14 cellular contexts compared by ENCODE assay signal in the genomic region with DNA sequence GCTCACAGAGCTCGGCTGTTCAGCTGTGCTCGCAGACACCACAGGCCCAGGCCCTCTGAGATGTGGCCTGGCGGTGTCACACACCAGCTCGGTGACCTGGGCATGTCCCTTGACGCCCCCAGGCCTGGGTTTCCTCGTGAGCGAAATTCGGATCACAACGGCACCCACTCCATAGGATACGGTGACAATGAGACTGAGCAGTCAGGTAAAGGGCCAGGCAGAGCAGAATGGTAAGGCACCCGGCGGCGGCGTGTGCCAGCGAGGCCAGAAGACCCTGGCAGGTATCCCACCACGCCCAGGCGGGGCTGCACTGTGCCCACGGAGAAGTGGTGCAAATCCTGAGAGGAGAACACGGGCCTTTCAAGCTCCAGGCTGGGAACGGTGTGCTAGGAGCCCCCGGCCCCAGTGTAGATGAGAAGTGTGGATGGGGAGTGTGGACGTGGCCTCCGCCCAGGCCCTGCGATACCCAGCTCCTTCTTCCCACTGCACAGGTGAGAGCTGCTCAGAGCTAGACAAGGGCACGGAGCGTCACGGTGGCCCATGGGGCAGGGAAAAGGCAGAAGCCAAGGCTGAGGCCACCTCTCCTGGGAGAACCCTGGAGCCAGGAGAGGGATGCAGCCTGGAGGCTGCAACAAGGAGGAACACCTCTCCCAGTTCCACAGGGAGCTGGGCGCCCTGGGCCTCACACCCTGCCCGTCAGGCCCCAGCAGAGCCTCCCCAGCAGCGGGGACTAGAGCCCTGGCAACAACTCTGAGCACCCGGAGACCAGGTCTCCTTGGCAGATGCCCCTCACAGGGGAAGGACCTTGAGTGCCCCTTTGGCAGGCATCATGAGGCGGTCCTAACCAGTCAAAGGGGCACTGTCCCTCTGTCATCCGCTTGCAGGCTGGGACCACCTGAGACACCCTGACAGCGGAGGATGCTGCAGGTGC.
DNase-seq lines count a peak whose midpoint lies in the region; ATAC-seq, FAIRE-seq and TF ChIP-seq lines count a peak whose summit lies in the region.
"Had no signal": no experiment of that assay in that cellular context is flagged by ENCODE, and none has a peak within 500 bp of the region (broad histone marks: within the 10 kb centered on the region; RNA-seq: fewer than 3 reads in every experiment).

No MANE protein-coding gene starts in this region.

- 93% methylated on average over 34 of the region's 34 CpGs for WGBS in right cardiac atrium
- WGBS in spleen, 5 donors, result 91 to 95% (median 93%) methylated on average over 16 to 34 of the region's 34 CpGs

- TF ChIP-seq CTCF in D721Med (IDR thresholded peaks at IDR 0.05; ENCODE audit: insufficient read depth, missing control alignments), result no peak
- no peak for TF ChIP-seq CTCF in VCaP (conservative IDR thresholded peaks at IDR 0.05)
- no peak for TF ChIP-seq CTCF in spleen (IDR thresholded peaks at IDR 0.05 in 8 of 11, conservative IDR thresholded peaks at IDR 0.05 in 3 of 11)
- no peak for TF ChIP-seq CTCF in GM13977 (IDR thresholded peaks at IDR 0.05; ENCODE audit: extremely low read depth, insufficient read depth, missing control alignments)

- intact Hi-C loops in right cardiac atrium (cut with DNase I) (no loop called here), spleen (cut with DNase I; ENCODE audit: low total_unique reads) (no loop called here)

- no peak for TF ChIP-seq POLR2A in spleen (IDR thresholded peaks at IDR 0.05)

- no peak overlapping the region for H3K4me3 ChIP-seq in right cardiac atrium (ENCODE audit: low read length)
- H3K4me3 ChIP-seq in spleen, result no peak overlapping the region
- H3K4me3 ChIP-seq: ascending aorta, heart right ventricle had no signal

- ATAC-seq in right cardiac atrium, result no peak

- H3K27me3 ChIP-seq in right cardiac atrium (ENCODE audit: control insufficient read depth, insufficient read depth) (no peaks in the 10 kb centered on the region), spleen (replicated peaks in 1 of 7) (no peaks in the 10 kb centered on the region)
- H3K27me3 ChIP-seq: ascending aorta, heart right ventricle had no signal

- H3K4me1 ChIP-seq in right cardiac atrium (ENCODE audit: control insufficient read depth, insufficient read depth, low read length) (no peaks in the 10 kb centered on the region), spleen (peaks cover 0 to 36% (median 20%) of the 10 kb centered on the region in 6 donors)

- in situ Hi-C loops in GM13977 (cut with MboI; ENCODE audit: low pct_unique_long_range_greater_than_20kb, low sequenced_read_pairs, unreplicated experiment), result no loop called here

- peaks cover 0 to 49% (median 12%) of the 10 kb centered on the region in 6 donors for H3K36me3 ChIP-seq in spleen

- H3K27ac ChIP-seq in VCaP (peak overlapping the region; percentile 27), right cardiac atrium (ENCODE audit: low read length) (no peak overlapping the region), spleen (no peak overlapping the region)
- H3K27ac ChIP-seq: ascending aorta, heart right ventricle had no signal

- DNase-seq in D721Med (ENCODE audit: insufficient read length, low spot score) (peak; percentile 11), right cardiac atrium (peak; percentile 6 to 48 (median 48)), spleen (peak; percentile 64), RKO (ENCODE audit: low spot score) (no peak), GM13977 (ENCODE audit: low spot score) (no peak)
- no peak for DNase-seq in activated CD4-positive, CD25-positive, alpha-beta regulatory T cell treated with anti-CD3 and anti-CD28 coated beads, Interleukin-2, amount 50 U/mL, for 72 hours
- DNase-seq: activated CD4-positive, alpha-beta T cell treated with anti-CD3 and anti-CD28 coated beads, Interleukin-2, amount 10 ng/mL, durations not matched to agents 24 days and 14 days; endodermal cell; immature natural killer cell; stimulated activated CD8-positive, alpha-beta memory T cell treated with anti-CD3 and anti-CD28 coated beads, Interleukin-4, amount 100 ng/mL, for 48 hours had no signal

- no peak for FAIRE-seq in D721Med (lab: Jason Lieb, UNC)
- FAIRE-seq: TTC549 had no signal

- H3K9me3 ChIP-seq in right cardiac atrium (ENCODE audit: control insufficient read depth, low read length) (no peaks in the 10 kb centered on the region), spleen (no peaks in the 10 kb centered on the region)
- H3K9me3 ChIP-seq: ascending aorta, heart right ventricle had no signal

Comparison
In these comparisons a context has a peak if more than half of its experiments do, and no peak if none do; other contexts are left out.
1. DNase-seq: peak in D721Med (single experiment), right cardiac atrium (3 of 3) and spleen (single experiment); none in RKO (single experiment), GM13977 (single experiment) and activated CD4-positive, CD25-positive, alpha-beta regulatory T cell treated with anti-CD3 and anti-CD28 coated beads, Interleukin-2, amount 50 U/mL, for 72 hours (single experiment).